ENCODE assay signal across 23 cellular contexts in genomic region chr6:90492369-90492768, GRCh38.
DNase-seq lines count a peak whose midpoint lies in the region; ATAC-seq, FAIRE-seq and TF ChIP-seq lines count a peak whose summit lies in the region.
"Had no signal": no experiment of that assay in that cellular context is flagged by ENCODE, and none has a peak within 500 bp of the region (broad histone marks: within the 10 kb centered on the region; RNA-seq: fewer than 3 reads in every experiment).

No MANE protein-coding gene starts in this region.

- no peak for TF ChIP-seq POLR2A in endothelial cell of umbilical vein (IDR thresholded peaks at IDR 0.05; ENCODE audit: low read depth, low read length)

- no peaks in the 10 kb centered on the region for H3K9me3 ChIP-seq in BLaER1 treated with 17β-estradiol and CSF1 and Interleukin-3, amounts not matched to agents 10 nM and 100 nM (replicated peaks in 1 of 11)
- H3K9me3 ChIP-seq in astrocyte (ENCODE audit: insufficient read depth, low read depth, low read length), result no peaks in the 10 kb centered on the region
- no peaks in the 10 kb centered on the region for H3K9me3 ChIP-seq in endothelial cell of umbilical vein (replicated peaks; ENCODE audit: control insufficient read depth, insufficient read depth, low read length)
- no peaks in the 10 kb centered on the region for H3K9me3 ChIP-seq in mucosa of descending colon
- H3K9me3 ChIP-seq: A549, Caco-2 had no signal

- H3K4me1 Mint-ChIP-seq in astrocyte (ENCODE audit: low read depth, unreplicated experiment), result peaks cover 18% of the 10 kb centered on the region
- H3K4me1 Mint-ChIP-seq: B cell; CD8-positive, alpha-beta memory T cell had no signal

- H3K27me3 Mint-ChIP-seq in astrocyte (ENCODE audit: low read depth, unreplicated experiment), result peaks cover 2% of the 10 kb centered on the region

- peak; percentile 51 for ATAC-seq in mucosa of descending colon
- no peak for ATAC-seq in GM18873 (IDR thresholded peaks at IDR 0.05; ENCODE audit: low FRiP score, unreplicated experiment)
- ATAC-seq: A549 had no signal

- BruUV-seq in endothelial cell of umbilical vein (replicated peaks; lab: Mats Ljungman, UMichigan), result no TSS peak

- DNase-seq in astrocyte (ENCODE audit: low read depth) (no peak), endothelial cell of umbilical vein (ENCODE audit: low read depth, low spot score) (no peak), mucosa of descending colon (no peak), COLO668 (lab: John Stamatoyannopoulos, UW; ENCODE audit: unreplicated experiment) (no peak), cerebellar nuclear complex (lab: John Stamatoyannopoulos, UW) (no peak)
- DNase-seq: AML-193; C1 segment of cervical spinal cord; Caco-2; Calu3; CD4-positive, alpha-beta memory T cell; CD4-positive, CD25-positive, alpha-beta regulatory T cell; CD8-positive, alpha-beta memory T cell; DMS79 treated with DMSO at 0.1 percent for 48 hours; GF-D8 had no signal

- no peaks in the 10 kb centered on the region for H3K9me3 Mint-ChIP-seq in astrocyte (ENCODE audit: unreplicated experiment)
- H3K9me3 Mint-ChIP-seq: CD4-positive, alpha-beta memory T cell; CD8-positive, alpha-beta memory T cell had no signal

- no peaks in the 10 kb centered on the region for H3K27me3 ChIP-seq in BLaER1 treated with 17β-estradiol and CSF1 and Interleukin-3, amounts not matched to agents 10 nM and 100 nM
- H3K27me3 ChIP-seq in astrocyte (ENCODE audit: insufficient read depth, low read length) (no peaks in the 10 kb centered on the region), endothelial cell of umbilical vein (ENCODE audit: control insufficient read depth in 2 of 2, insufficient read depth in 2 of 2, low read length in 2 of 2) (no peaks in the 10 kb centered on the region)

- intact Hi-C loops in endothelial cell of umbilical vein (cut with micrococcal nuclease), result loop anchor here (2.0 to 5.0 kb wide), 3 partner anchors 205 to 485 kb away; no protein-coding TSS in a partner anchor
- intact Hi-C loops in mucosa of descending colon (cut with DNase I, micrococcal nuclease), result no loop called here

- FAIRE-seq in astrocyte (lab: Jason Lieb, UNC) (no peak), endothelial cell of umbilical vein (lab: Jason Lieb, UNC) (no peak)
- FAIRE-seq: A549, D721Med, G401.6, GM12891 had no signal

- H4K20me1 ChIP-seq in BLaER1 treated with 17β-estradiol and CSF1 and Interleukin-3, amounts not matched to agents 10 nM and 100 nM, result no peaks in the 10 kb centered on the region
- H4K20me1 ChIP-seq in astrocyte (ENCODE audit: insufficient read depth, low read length) (no peaks in the 10 kb centered on the region), endothelial cell of umbilical vein (replicated peaks; ENCODE audit: control insufficient read depth, extremely low read depth, insufficient read depth, low read length) (no peaks in the 10 kb centered on the region)

- dilution Hi-C loops in endothelial cell of umbilical vein (cut with MboI; ENCODE audit: extremely low pct_ligation_motif_present, low sequenced_read_pairs), result no loop called here

- no peak overlapping the region for H3K9ac ChIP-seq in BLaER1 treated with 17β-estradiol and CSF1 and Interleukin-3, amounts not matched to agents 10 nM and 100 nM
- H3K9ac ChIP-seq in astrocyte (ENCODE audit: low read length) (no peak overlapping the region), endothelial cell of umbilical vein (replicated peaks; ENCODE audit: extremely low read depth, insufficient read depth, low read length) (no peak overlapping the region)

- CTCF ChIA-PET in endothelial cell of umbilical vein (lab: Charles Lee), result interaction anchor here (1.0 to 3.3 kb wide), 6 partner anchors 11 to 565 kb away, joined by 3 to 21 read pairs (median 5); no protein-coding TSS in a partner anchor

- H3K36me3 Mint-ChIP-seq in astrocyte (ENCODE audit: low read depth, unreplicated experiment), result no peaks in the 10 kb centered on the region
- H3K36me3 Mint-ChIP-seq: CD14-positive monocyte; CD4-positive, alpha-beta memory T cell; CD4-positive, CD25-positive, alpha-beta regulatory T cell had no signal

- H3K79me2 ChIP-seq in astrocyte (ENCODE audit: insufficient read depth, low read length) (no peaks in the 10 kb centered on the region), endothelial cell of umbilical vein (ENCODE audit: control insufficient read depth, insufficient read depth, low read length) (no peaks in the 10 kb centered on the region)

- no peak overlapping the region for H3K4me3 Mint-ChIP-seq in astrocyte (ENCODE audit: unreplicated experiment)
- H3K4me3 Mint-ChIP-seq: B cell; CD14-positive monocyte; CD4-positive, alpha-beta memory T cell; CD4-positive, CD25-positive, alpha-beta regulatory T cell; CD8-positive, alpha-beta memory T cell had no signal

- H3K27ac Mint-ChIP-seq in astrocyte (ENCODE audit: unreplicated experiment), result peak overlapping the region; percentile 5
- H3K27ac Mint-ChIP-seq: B cell; CD4-positive, alpha-beta memory T cell; CD8-positive, alpha-beta memory T cell had no signal

- H3K4me1 ChIP-seq in BLaER1 treated with 17β-estradiol and CSF1 and Interleukin-3, amounts not matched to agents 10 nM and 100 nM, result peaks cover 14 to 29% (median 23%) of the 10 kb centered on the region in 10 experiments
- no peaks in the 10 kb centered on the region for H3K4me1 ChIP-seq in astrocyte (ENCODE audit: insufficient read depth, low read length)
- peaks cover 36% of the 10 kb centered on the region for H3K4me1 ChIP-seq in endothelial cell of umbilical vein (ENCODE audit: control insufficient read depth, extremely low read depth, insufficient read depth, low read length)
- no peaks in the 10 kb centered on the region for H3K4me1 ChIP-seq in mucosa of descending colon (ENCODE audit: low read depth)
- H3K4me1 ChIP-seq: A549, Caco-2 had no signal

- H3K4me2 ChIP-seq in BLaER1 treated with 17β-estradiol and CSF1 and Interleukin-3, amounts not matched to agents 10 nM and 100 nM, result peak overlapping the region in 8 of 11 experiments; percentile 52 to 67 (median 64); a peak in 8 of 22 replicates
- H3K4me2 ChIP-seq in astrocyte (ENCODE audit: low read length) (no peak overlapping the region), endothelial cell of umbilical vein (ENCODE audit: insufficient read depth, low read length) (no peak overlapping the region)
- H3K4me2 ChIP-seq: A549 had no signal

- H3K36me3 ChIP-seq in BLaER1 treated with 17β-estradiol and CSF1 and Interleukin-3, amounts not matched to agents 10 nM and 100 nM, result no peaks in the 10 kb centered on the region
- no peaks in the 10 kb centered on the region for H3K36me3 ChIP-seq in astrocyte (ENCODE audit: insufficient read depth, low read length)
- H3K36me3 ChIP-seq in endothelial cell of umbilical vein (ENCODE audit: control insufficient read depth in 2 of 2, extremely low read depth in 1 of 2, insufficient read depth in 2 of 2, low read length in 2 of 2), result no peaks in the 10 kb centered on the region
- H3K36me3 ChIP-seq in mucosa of descending colon (ENCODE audit: low read depth), result no peaks in the 10 kb centered on the region

- H3K9me1 ChIP-seq in endothelial cell of umbilical vein (replicated peaks; ENCODE audit: control insufficient read depth, extremely low read depth, insufficient read depth, low read length), result no peaks in the 10 kb centered on the region

- no peak for TF ChIP-seq CTCF in astrocyte (IDR thresholded peaks at IDR 0.05; ENCODE audit: insufficient read depth, low read depth, low read length)
- no peak for TF ChIP-seq CTCF in endothelial cell of umbilical vein (IDR thresholded peaks at IDR 0.05; ENCODE audit: extremely low read depth in 1 of 2, insufficient read depth in 1 of 2, low read depth in 1 of 2, low read length in 2 of 2)
- no peak for TF ChIP-seq CTCF in mucosa of descending colon (IDR thresholded peaks at IDR 0.05)

- H2AFZ ChIP-seq in astrocyte (ENCODE audit: low read depth, low read length), result no peak overlapping the region
- no peak overlapping the region for H2AFZ ChIP-seq in endothelial cell of umbilical vein (ENCODE audit: low read depth, low read length)

- H3K4me3 ChIP-seq in BLaER1 treated with 17β-estradiol and CSF1 and Interleukin-3, amounts not matched to agents 10 nM and 100 nM, result no peak overlapping the region
- H3K4me3 ChIP-seq in astrocyte (ENCODE audit: insufficient read depth, low read depth, low read length) (no peak overlapping the region), endothelial cell of umbilical vein (replicated peaks in 1 of 3; ENCODE audit: insufficient read depth in 1 of 3, low read depth in 1 of 3, low read length in 3 of 3) (no peak overlapping the region), mucosa of descending colon (no peak overlapping the region)
- H3K4me3 ChIP-seq: A549 had no signal

- H3K27ac ChIP-seq in BLaER1 treated with 17β-estradiol and CSF1 and Interleukin-3, amounts not matched to agents 10 nM and 100 nM, result peak overlapping the region in 5 of 11 experiments; percentile 56 to 73 (median 64); a peak in 7 of 22 replicates
- H3K27ac ChIP-seq in astrocyte (ENCODE audit: low read depth, low read length) (no peak overlapping the region), endothelial cell of umbilical vein (ENCODE audit: insufficient read depth, low read depth, low read length) (peak overlapping the region; percentile 66)
- H3K27ac ChIP-seq: 22Rv1, A549 had no signal

- POLR2A ChIA-PET in endothelial cell of umbilical vein (lab: Charles Lee), result no interaction called here

TF ChIP-seq in endothelial cell of umbilical vein, 7 proteins besides CTCF, POLR2A, EP300 and RAD21:
- no peak for TF ChIP-seq MYC (IDR thresholded peaks at IDR 0.05; ENCODE audit: low read depth, low read length)
- no peak for TF ChIP-seq JUN (IDR thresholded peaks at IDR 0.05; ENCODE audit: borderline replicate concordance, insufficient read depth, insufficient read length, low read depth)
- TF ChIP-seq EZH2 (IDR thresholded peaks at IDR 0.05; ENCODE audit: borderline replicate concordance, low read depth, low read length, severe bottlenecking), result no peak
- no peak for TF ChIP-seq MAX (IDR thresholded peaks at IDR 0.05; ENCODE audit: insufficient read depth, insufficient read length)
- TF ChIP-seq GATA2 (IDR thresholded peaks at IDR 0.05; ENCODE audit: insufficient read depth, insufficient read length, low read depth, low read length), result no peak
- TF ChIP-seq POLR2AphosphoS5 (IDR thresholded peaks at IDR 0.05; ENCODE audit: insufficient read depth, low read depth, low read length), result no peak
- TF ChIP-seq FOS (IDR thresholded peaks at IDR 0.05; ENCODE audit: borderline replicate concordance, insufficient read depth, low read length), result no peak

Comparison
In these comparisons a context has a peak if more than half of its experiments do, and no peak if none do; other contexts are left out.
1. H3K4me2 ChIP-seq: peak in BLaER1 treated with 17β-estradiol and CSF1 and Interleukin-3, amounts not matched to agents 10 nM and 100 nM (8 of 11); none in astrocyte (single experiment) and endothelial cell of umbilical vein (single experiment).